Comparison of ENCODE assay signal across 21 cellular contexts in the genomic region with DNA sequence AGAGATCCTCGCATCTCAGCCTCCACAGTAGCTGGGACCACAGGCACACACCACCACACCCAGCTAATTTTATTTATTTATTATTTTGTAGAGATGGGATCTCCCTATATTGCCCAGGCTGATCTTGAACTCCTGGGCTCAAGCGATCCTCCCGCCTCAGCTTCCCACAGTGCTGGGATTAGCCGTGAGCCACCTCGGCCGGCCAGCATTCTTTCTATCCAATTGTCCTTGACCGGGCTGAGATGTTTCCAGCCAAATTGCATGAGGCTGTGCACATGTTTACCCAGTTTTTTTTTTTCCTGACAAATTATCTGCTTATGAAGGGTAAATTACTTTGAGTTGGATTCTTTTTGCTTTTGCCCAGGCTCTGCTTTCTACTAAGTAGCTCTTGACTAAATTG. TPM values are rescaled to one million over a fixed set of nuclear protein-coding genes. Genes with fewer than 3 reads are reported as not detected.
"Had no signal": no experiment of that assay in that cellular context is flagged by ENCODE, and none has a peak within 500 bp of the region (broad histone marks: within the 10 kb centered on the region; RNA-seq: fewer than 3 reads in every experiment).

No MANE protein-coding gene starts in this region.

- H3K36me3 ChIP-seq: cardiac muscle cell, sigmoid colon, uterus had no signal

- DNase-seq: activated CD4-positive, alpha-beta T cell treated with anti-CD3 and anti-CD28 coated beads for 4 hours; activated CD4-positive, alpha-beta T cell treated with anti-CD3 and anti-CD28 coated beads, Interleukin-2, amount 50 U/mL, for 48 hours; activated CD4-positive, CD25-positive, alpha-beta regulatory T cell; activated CD8-positive, alpha-beta memory T cell treated with anti-CD3 and anti-CD28 coated beads, Interleukin-2, amount 50 U/mL, for 48 hours; activated naive CD4-positive, alpha-beta T cell treated with Interleukin-2 at 50 U/mL for 16 hours; activated naive CD8-positive, alpha-beta T cell treated with anti-CD3 and anti-CD28 coated beads for 36 hours; activated T-cell treated with anti-CD3 and anti-CD28 coated beads, Interleukin-2, amount 50 U/mL, for 48 hours; amniotic stem cell; effector CD8-positive, alpha-beta T cell; erythroblast; foreskin keratinocyte; naive thymus-derived CD4-positive, alpha-beta T cell; occipital lobe; sigmoid colon; stimulated activated CD4-positive, alpha-beta T cell treated with anti-CD3 and anti-CD28 coated beads, Interleukin-2, amount 100 ng/mL, for 48 hours; stimulated activated CD8-positive, alpha-beta memory T cell treated with anti-CD3 and anti-CD28 coated beads, Interleukin-4, amount 100 ng/mL, for 48 hours; stimulated activated naive B cell treated with anti-CD40 and anti-IgM and Interleukin-4, amounts not matched to agents 10 μg/mL and 1 μg/mL and 100 μg/mL, for 72 hours; T-helper 17 cell; uterus had no signal

- H3K9me3 ChIP-seq: uterus had no signal

- H3K4me1 ChIP-seq: foreskin keratinocyte, sigmoid colon, uterus had no signal

- ATAC-seq: foreskin keratinocyte; left lobe of liver; naive thymus-derived CD4-positive, alpha-beta T cell; stimulated activated naive B cell treated with anti-CD40 and anti-IgM and Interleukin-4, amounts not matched to agents 10 μg/mL and 1 μg/mL and 100 μg/mL, for 72 hours; T-helper 17 cell had no signal

- H3K27me3 ChIP-seq: cardiac muscle cell, foreskin keratinocyte, sigmoid colon, uterus had no signal

- H3K27ac ChIP-seq: cardiac muscle cell, foreskin keratinocyte had no signal

- H3K4me3 ChIP-seq: cardiac muscle cell, sigmoid colon, uterus had no signal

RNA-seq across cellular contexts. Expression of a gene that starts 28.2 kb away (rescaled TPM):
- total RNA-seq: T-helper 17 cell had no signal
